Comparison of ENCODE assay signal across 1 cellular context in genomic region chr3:170357920-170358854, GRCh38.
A peak's percentile ranks its signal among the peaks of the same experiment; 100 is the strongest.
TF ChIP-seq lines count a peak whose summit lies in the region.

No MANE protein-coding gene starts in this region.

TF ChIP-seq in WTC11, 78 proteins besides CTCF, POLR2A, EP300 and RAD21 (continued from another document):
- TF ChIP-seq, protein P1, sequence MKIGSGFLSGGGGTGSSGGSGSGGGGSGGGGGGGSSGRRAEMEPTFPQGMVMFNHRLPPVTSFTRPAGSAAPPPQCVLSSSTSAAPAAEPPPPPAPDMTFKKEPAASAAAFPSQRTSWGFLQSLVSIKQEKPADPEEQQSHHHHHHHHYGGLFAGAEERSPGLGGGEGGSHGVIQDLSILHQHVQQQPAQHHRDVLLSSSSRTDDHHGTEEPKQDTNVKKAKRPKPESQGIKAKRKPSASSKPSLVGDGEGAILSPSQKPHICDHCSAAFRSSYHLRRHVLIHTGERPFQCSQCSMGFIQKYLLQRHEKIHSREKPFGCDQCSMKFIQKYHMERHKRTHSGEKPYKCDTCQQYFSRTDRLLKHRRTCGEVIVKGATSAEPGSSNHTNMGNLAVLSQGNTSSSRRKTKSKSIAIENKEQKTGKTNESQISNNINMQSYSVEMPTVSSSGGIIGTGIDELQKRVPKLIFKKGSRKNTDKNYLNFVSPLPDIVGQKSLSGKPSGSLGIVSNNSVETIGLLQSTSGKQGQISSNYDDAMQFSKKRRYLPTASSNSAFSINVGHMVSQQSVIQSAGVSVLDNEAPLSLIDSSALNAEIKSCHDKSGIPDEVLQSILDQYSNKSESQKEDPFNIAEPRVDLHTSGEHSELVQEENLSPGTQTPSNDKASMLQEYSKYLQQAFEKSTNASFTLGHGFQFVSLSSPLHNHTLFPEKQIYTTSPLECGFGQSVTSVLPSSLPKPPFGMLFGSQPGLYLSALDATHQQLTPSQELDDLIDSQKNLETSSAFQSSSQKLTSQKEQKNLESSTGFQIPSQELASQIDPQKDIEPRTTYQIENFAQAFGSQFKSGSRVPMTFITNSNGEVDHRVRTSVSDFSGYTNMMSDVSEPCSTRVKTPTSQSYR (CRISPR knock-in tag; IDR thresholded peaks at IDR 0.05): 0 out of 2 replicates have a peak, but pooled peaks have one; percentile 27
- TF ChIP-seq, protein P2, sequence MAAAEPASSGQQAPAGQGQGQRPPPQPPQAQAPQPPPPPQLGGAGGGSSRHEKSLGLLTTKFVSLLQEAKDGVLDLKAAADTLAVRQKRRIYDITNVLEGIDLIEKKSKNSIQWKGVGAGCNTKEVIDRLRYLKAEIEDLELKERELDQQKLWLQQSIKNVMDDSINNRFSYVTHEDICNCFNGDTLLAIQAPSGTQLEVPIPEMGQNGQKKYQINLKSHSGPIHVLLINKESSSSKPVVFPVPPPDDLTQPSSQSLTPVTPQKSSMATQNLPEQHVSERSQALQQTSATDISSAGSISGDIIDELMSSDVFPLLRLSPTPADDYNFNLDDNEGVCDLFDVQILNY (CRISPR knock-in tag; IDR thresholded peaks at IDR 0.05): no peak
- TF ChIP-seq, protein P3, sequence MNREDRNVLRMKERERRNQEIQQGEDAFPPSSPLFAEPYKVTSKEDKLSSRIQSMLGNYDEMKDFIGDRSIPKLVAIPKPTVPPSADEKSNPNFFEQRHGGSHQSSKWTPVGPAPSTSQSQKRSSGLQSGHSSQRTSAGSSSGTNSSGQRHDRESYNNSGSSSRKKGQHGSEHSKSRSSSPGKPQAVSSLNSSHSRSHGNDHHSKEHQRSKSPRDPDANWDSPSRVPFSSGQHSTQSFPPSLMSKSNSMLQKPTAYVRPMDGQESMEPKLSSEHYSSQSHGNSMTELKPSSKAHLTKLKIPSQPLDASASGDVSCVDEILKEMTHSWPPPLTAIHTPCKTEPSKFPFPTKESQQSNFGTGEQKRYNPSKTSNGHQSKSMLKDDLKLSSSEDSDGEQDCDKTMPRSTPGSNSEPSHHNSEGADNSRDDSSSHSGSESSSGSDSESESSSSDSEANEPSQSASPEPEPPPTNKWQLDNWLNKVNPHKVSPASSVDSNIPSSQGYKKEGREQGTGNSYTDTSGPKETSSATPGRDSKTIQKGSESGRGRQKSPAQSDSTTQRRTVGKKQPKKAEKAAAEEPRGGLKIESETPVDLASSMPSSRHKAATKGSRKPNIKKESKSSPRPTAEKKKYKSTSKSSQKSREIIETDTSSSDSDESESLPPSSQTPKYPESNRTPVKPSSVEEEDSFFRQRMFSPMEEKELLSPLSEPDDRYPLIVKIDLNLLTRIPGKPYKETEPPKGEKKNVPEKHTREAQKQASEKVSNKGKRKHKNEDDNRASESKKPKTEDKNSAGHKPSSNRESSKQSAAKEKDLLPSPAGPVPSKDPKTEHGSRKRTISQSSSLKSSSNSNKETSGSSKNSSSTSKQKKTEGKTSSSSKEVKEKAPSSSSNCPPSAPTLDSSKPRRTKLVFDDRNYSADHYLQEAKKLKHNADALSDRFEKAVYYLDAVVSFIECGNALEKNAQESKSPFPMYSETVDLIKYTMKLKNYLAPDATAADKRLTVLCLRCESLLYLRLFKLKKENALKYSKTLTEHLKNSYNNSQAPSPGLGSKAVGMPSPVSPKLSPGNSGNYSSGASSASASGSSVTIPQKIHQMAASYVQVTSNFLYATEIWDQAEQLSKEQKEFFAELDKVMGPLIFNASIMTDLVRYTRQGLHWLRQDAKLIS (CRISPR knock-in tag; IDR thresholded peaks at IDR 0.05; ENCODE audit: borderline replicate concordance): 0 out of 2 replicates have a peak, but pooled peaks have one; percentile 11
- TF ChIP-seq TEAD1 (CRISPR knock-in tag; IDR thresholded peaks at IDR 0.05) (no peak), MLX (CRISPR knock-in tag; IDR thresholded peaks at IDR 0.05) (no peak), ZNF423 (CRISPR knock-in tag; IDR thresholded peaks at IDR 0.05) (peak; percentile 77), SOX15 (CRISPR knock-in tag; IDR thresholded peaks at IDR 0.05) (no peak)
- TF ChIP-seq, protein P4, sequence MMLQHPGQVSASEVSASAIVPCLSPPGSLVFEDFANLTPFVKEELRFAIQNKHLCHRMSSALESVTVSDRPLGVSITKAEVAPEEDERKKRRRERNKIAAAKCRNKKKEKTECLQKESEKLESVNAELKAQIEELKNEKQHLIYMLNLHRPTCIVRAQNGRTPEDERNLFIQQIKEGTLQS (CRISPR knock-in tag; conservative IDR thresholded peaks at IDR 0.05): no peak
- TF ChIP-seq, protein P5, sequence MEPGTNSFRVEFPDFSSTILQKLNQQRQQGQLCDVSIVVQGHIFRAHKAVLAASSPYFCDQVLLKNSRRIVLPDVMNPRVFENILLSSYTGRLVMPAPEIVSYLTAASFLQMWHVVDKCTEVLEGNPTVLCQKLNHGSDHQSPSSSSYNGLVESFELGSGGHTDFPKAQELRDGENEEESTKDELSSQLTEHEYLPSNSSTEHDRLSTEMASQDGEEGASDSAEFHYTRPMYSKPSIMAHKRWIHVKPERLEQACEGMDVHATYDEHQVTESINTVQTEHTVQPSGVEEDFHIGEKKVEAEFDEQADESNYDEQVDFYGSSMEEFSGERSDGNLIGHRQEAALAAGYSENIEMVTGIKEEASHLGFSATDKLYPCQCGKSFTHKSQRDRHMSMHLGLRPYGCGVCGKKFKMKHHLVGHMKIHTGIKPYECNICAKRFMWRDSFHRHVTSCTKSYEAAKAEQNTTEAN (CRISPR knock-in tag; IDR thresholded peaks at IDR 0.05): peak; percentile 74; the same call in 1 of the 2 replicates
